1 cellular context compared by ENCODE assay signal in the genomic region with DNA sequence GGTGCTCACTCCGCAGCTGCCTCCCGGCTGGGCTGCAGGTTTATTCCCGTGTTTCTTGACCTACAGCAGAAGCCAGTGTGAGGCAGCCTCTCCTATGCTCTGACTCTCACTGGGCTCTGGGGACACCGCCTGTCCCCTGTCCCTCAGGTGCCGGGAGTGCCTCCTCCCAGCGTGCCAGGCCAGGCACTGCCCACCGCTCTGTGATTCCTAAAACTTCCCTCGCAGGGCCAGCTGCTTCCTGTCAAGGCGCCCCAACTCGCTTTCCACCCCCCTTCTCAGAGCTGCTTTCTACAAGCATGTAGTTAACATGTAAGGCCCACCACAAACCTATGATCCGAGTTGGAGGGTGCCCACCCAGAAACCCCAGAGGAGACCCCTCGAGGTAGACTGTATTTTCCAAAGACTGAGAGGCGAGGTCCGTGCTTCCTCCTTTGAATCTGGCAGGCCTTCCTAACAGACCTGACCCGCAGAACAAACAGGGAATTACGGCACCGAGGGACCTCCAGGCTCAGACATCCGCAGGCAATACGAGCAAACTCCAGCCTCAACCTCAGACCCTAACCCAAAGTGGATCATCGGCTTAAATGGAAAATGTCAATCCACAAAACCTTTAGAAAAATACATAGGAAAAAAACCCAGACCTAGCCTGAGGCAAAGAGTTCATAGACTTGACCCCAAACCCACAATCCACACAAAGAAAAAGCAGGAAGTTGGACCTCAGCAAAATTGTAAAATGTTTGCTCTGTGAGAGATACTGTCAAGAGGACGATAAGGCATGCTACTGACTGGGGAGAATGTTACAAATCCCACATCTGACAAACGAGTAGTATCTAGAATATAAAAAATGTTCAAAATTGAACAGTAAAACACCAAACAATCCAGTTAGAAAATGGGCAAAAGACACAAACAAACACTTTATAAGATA.
TF ChIP-seq lines count a peak whose summit lies in the region.

No MANE protein-coding gene starts in this region.

TF ChIP-seq in IMR-90, 13 proteins besides CTCF, POLR2A, EP300 and RAD21:
- TF ChIP-seq MAZ (IDR thresholded peaks at IDR 0.05; ENCODE audit: borderline replicate concordance, low read depth, low read length) (no peak), RCOR1 (IDR thresholded peaks at IDR 0.05; ENCODE audit: insufficient replicate concordance, low read length) (no peak), SMC3 (IDR thresholded peaks at IDR 0.05; ENCODE audit: low read depth, low read length) (no peak), BHLHE40 (IDR thresholded peaks at IDR 0.05; ENCODE audit: low read depth, low read length) (no peak)
- TF ChIP-seq, protein P1, sequence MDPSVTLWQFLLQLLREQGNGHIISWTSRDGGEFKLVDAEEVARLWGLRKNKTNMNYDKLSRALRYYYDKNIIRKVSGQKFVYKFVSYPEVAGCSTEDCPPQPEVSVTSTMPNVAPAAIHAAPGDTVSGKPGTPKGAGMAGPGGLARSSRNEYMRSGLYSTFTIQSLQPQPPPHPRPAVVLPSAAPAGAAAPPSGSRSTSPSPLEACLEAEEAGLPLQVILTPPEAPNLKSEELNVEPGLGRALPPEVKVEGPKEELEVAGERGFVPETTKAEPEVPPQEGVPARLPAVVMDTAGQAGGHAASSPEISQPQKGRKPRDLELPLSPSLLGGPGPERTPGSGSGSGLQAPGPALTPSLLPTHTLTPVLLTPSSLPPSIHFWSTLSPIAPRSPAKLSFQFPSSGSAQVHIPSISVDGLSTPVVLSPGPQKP (IDR thresholded peaks at IDR 0.05; ENCODE audit: borderline replicate concordance, low read depth, low read length), result no peak
TF ChIP-seq in IMR-90: peak in this region for 0.
